ENCODE assay signal across 6 cellular contexts in the genomic region with DNA sequence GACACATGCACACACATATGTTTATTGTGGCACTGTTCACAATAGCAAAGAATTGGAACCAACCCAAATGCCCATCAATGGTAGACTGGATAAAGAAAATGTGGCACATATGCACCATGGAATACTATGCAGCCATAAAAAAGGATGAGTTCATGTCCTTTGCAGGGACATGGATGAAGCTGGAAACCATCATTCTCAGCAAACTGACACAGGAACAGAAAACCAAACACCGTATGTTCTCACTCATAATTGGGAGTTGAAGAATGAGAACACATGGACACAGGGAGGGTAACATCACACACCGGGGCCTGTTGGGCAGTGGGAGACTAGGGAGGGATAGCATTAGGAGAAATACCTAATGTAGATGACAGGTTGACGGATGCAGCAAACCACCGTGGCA.
DNase-seq lines count a peak whose midpoint lies in the region; ATAC-seq and TF ChIP-seq lines count a peak whose summit lies in the region.
"Not testable (repeated sequence)": the region's sequence is repeated elsewhere in the genome, so short reads cannot be mapped to it uniquely, and the experiment has no call there.

No MANE protein-coding gene starts in this region.

- not testable (repeated sequence) for H3K27me3 ChIP-seq in OCI-LY1 (ENCODE audit: insufficient read depth, low read length)

- H3K27ac ChIP-seq in HEK293 (ENCODE audit: extremely low read depth, low read depth, low read length), result not testable (repeated sequence)
- peak overlapping the region; percentile 86 for H3K27ac ChIP-seq in OCI-LY1 (ENCODE audit: low read depth, low read length, poor library complexity, severe bottlenecking)

- intact Hi-C loops in activated B cell treated with CpG ODN at 0.5 μM for 24 hours (cut with micrococcal nuclease), result not testable (repeated sequence)

- not testable (repeated sequence) for H3K79me2 ChIP-seq in OCI-LY1 (ENCODE audit: insufficient read depth, low read length)

- H3K9me3 Mint-ChIP-seq in activated B cell treated with CpG ODN at 0.5 μM for 24 hours; central memory CD8-positive, alpha-beta T cell; stimulated activated memory B cell treated with anti-CD40 and anti-IgM and Interleukin-4, amounts not matched to agents 10 μg/mL and 1 μg/mL and 100 μg/mL, for 72 hours: not testable (repeated sequence)
- peaks cover 0 to 15% (median 6%) of the 10 kb centered on the region in 7 donors for H3K9me3 Mint-ChIP-seq in naive B cell

- peaks cover 82% of the 10 kb centered on the region for H3K4me1 Mint-ChIP-seq in activated B cell treated with CpG ODN at 0.5 μM for 24 hours
- peaks cover 57% of the 10 kb centered on the region for H3K4me1 Mint-ChIP-seq in central memory CD8-positive, alpha-beta T cell
- H3K4me1 Mint-ChIP-seq in naive B cell, result peaks cover 64 to 82% (median 73%) of the 10 kb centered on the region in 3 donors
- H3K4me1 Mint-ChIP-seq in stimulated activated memory B cell treated with anti-CD40 and anti-IgM and Interleukin-4, amounts not matched to agents 10 μg/mL and 1 μg/mL and 100 μg/mL, for 72 hours, result peaks cover 74% of the 10 kb centered on the region

- H3K4me2 ChIP-seq in OCI-LY1 (ENCODE audit: low read length), result not testable (repeated sequence)

- H3K27ac Mint-ChIP-seq in activated B cell treated with CpG ODN at 0.5 μM for 24 hours, result peak overlapping the region; percentile 83
- H3K27ac Mint-ChIP-seq in central memory CD8-positive, alpha-beta T cell (ENCODE audit: low read depth), result not testable (repeated sequence)
- H3K27ac Mint-ChIP-seq in naive B cell, result peak overlapping the region; percentile 79 to 97 (median 88)
- H3K27ac Mint-ChIP-seq in stimulated activated memory B cell treated with anti-CD40 and anti-IgM and Interleukin-4, amounts not matched to agents 10 μg/mL and 1 μg/mL and 100 μg/mL, for 72 hours, result peak overlapping the region; percentile 98

- not testable (repeated sequence) for H3K4me3 ChIP-seq in HEK293 (ENCODE audit: low read depth, low read length); OCI-LY1 (ENCODE audit: low read depth, low read length, poor library complexity, severe bottlenecking)

- H3K27me3 Mint-ChIP-seq in activated B cell treated with CpG ODN at 0.5 μM for 24 hours; central memory CD8-positive, alpha-beta T cell; naive B cell; stimulated activated memory B cell treated with anti-CD40 and anti-IgM and Interleukin-4, amounts not matched to agents 10 μg/mL and 1 μg/mL and 100 μg/mL, for 72 hours: not testable (repeated sequence)

- TF ChIP-seq CTCF in HEK293 (tag by site-specific recombination; IDR thresholded peaks at IDR 0.05); OCI-LY1 (IDR thresholded peaks at IDR 0.05; ENCODE audit: low read length); activated B cell treated with CpG ODN at 0.5 μM for 24 hours (IDR thresholded peaks at IDR 0.05): not testable (repeated sequence)

- H3K4me3 Mint-ChIP-seq in activated B cell treated with CpG ODN at 0.5 μM for 24 hours (peak overlapping the region; percentile 52), naive B cell (peak overlapping the region in 4 of 8 donors; percentile 12 to 37 (median 22))
- peak overlapping the region; percentile 20 for H3K4me3 Mint-ChIP-seq in central memory CD8-positive, alpha-beta T cell
- H3K4me3 Mint-ChIP-seq in stimulated activated memory B cell treated with anti-CD40 and anti-IgM and Interleukin-4, amounts not matched to agents 10 μg/mL and 1 μg/mL and 100 μg/mL, for 72 hours, result not testable (repeated sequence)

- H4K20me1 ChIP-seq in OCI-LY1 (ENCODE audit: insufficient read depth, low read length), result not testable (repeated sequence)

- not testable (repeated sequence) for ATAC-seq in activated B cell treated with CpG ODN at 0.5 μM for 24 hours (ENCODE audit: low read depth); central memory CD8-positive, alpha-beta T cell (replicated peaks; ENCODE audit: extremely low read depth, poor library complexity, severe bottlenecking); naive B cell (ENCODE audit: low read depth in 2 of 2); stimulated activated memory B cell treated with anti-CD40 and anti-IgM and Interleukin-4, amounts not matched to agents 10 μg/mL and 1 μg/mL and 100 μg/mL, for 72 hours

- H3F3A ChIP-seq in OCI-LY1 (ENCODE audit: insufficient read depth, low read length), result not testable (repeated sequence)

- H2AFZ ChIP-seq in OCI-LY1 (ENCODE audit: low read length), result not testable (repeated sequence)

- H3K36me3 Mint-ChIP-seq in activated B cell treated with CpG ODN at 0.5 μM for 24 hours (ENCODE audit: low read depth) (peaks cover 17% of the 10 kb centered on the region), naive B cell (peaks cover 12 to 17% of the 10 kb centered on the region in 2 donors)
- H3K36me3 Mint-ChIP-seq in central memory CD8-positive, alpha-beta T cell (ENCODE audit: insufficient read depth), result not testable (repeated sequence)
- peaks cover 18% of the 10 kb centered on the region for H3K36me3 Mint-ChIP-seq in stimulated activated memory B cell treated with anti-CD40 and anti-IgM and Interleukin-4, amounts not matched to agents 10 μg/mL and 1 μg/mL and 100 μg/mL, for 72 hours

- CTCF ChIA-PET in HEK293 (lab: Yijun Ruan, JAX); activated B cell treated with CpG ODN at 0.5 μM for 24 hours (lab: Charles Lee): not testable (repeated sequence)

- H3K36me3 ChIP-seq in HEK293 (ENCODE audit: control insufficient read depth in 2 of 2, insufficient read depth in 1 of 2, low read length in 2 of 2); OCI-LY1 (ENCODE audit: insufficient read depth, low read length): not testable (repeated sequence)

- not testable (repeated sequence) for H3K9ac ChIP-seq in OCI-LY1 (ENCODE audit: low read length)

- H3K9me2 ChIP-seq in OCI-LY1 (ENCODE audit: low read depth, low read length), result not testable (repeated sequence)

- not testable (repeated sequence) for DNase-seq in activated B cell treated with CpG ODN at 0.5 μM for 24 hours; central memory CD8-positive, alpha-beta T cell (ENCODE audit: low spot score in 2 of 2); naive B cell

- not testable (repeated sequence) for H3K4me1 ChIP-seq in HEK293 (ENCODE audit: control insufficient read depth, insufficient read depth, low read length)
- peaks cover 34% of the 10 kb centered on the region for H3K4me1 ChIP-seq in OCI-LY1 (ENCODE audit: insufficient read depth, low read length, severe bottlenecking)

- POLR2A ChIA-PET in HEK293 (lab: Yijun Ruan, JAX), result not testable (repeated sequence)
- POLR2A ChIA-PET in activated B cell treated with CpG ODN at 0.5 μM for 24 hours (lab: Charles Lee), result interaction anchor here (1.2 to 2.5 kb wide), 5 partner anchors 14 to 704 kb away, joined by 3 to 16 read pairs (median 7); no protein-coding TSS in a partner anchor

- H3K9me3 ChIP-seq in HEK293 (ENCODE audit: control insufficient read depth, insufficient read depth, low read depth, low read length); OCI-LY1 (ENCODE audit: low read length): not testable (repeated sequence)

TF ChIP-seq in HEK293, 187 proteins besides CTCF, POLR2A, EP300 and RAD21:
- TF ChIP-seq ZNF146 (tag by site-specific recombination; IDR thresholded peaks at IDR 0.05), result peak; percentile 95
